In genomic region chr2:3303583-3304406, GRCh38 we compare ENCODE assay signal across 8 cellular contexts.
DNase-seq lines count a peak whose midpoint lies in the region; ATAC-seq lines count a peak whose summit lies in the region.

No MANE protein-coding gene starts in this region.

- DNase-seq in CD1c-positive myeloid dendritic cell (ENCODE audit: extremely low spot score): peak; percentile 72
- peak; percentile 84 for DNase-seq in NCI-H69 (lab: John Stamatoyannopoulos, UW)
- peak; percentile 93 for DNase-seq in activated CD8-positive, alpha-beta memory T cell treated with anti-CD3 and anti-CD28 coated beads for 24 hours
- DNase-seq in effector memory CD8-positive, alpha-beta T cell: peak; percentile 58 to 72 (median 61)
- DNase-seq in mesenchymal stem cell: peak; percentile 76
- peak; percentile 52 for DNase-seq in stimulated activated CD8-positive, alpha-beta memory T cell treated with anti-CD3 and anti-CD28 coated beads, Interleukin-15, amount 100 ng/mL, for 1 hour (ENCODE audit: low read depth)

- H3K4me3 ChIP-seq in mesenchymal stem cell (ENCODE audit: insufficient read depth in 1 of 2, low read depth in 1 of 2, low read length in 2 of 2): peak overlapping the region in 1 of 2 experiments; percentile 69

- no peak overlapping the region for H3K27ac ChIP-seq in mesenchymal stem cell (ENCODE audit: low read length, poor library complexity, severe bottlenecking)

- no peaks in the 10 kb centered on the region for H3K9me3 Mint-ChIP-seq in effector memory CD8-positive, alpha-beta T cell

- H3K18ac ChIP-seq in mesenchymal stem cell (ENCODE audit: low read depth in 1 of 2, low read length in 2 of 2): peak overlapping the region; percentile 90 to 92

- peak overlapping the region; percentile 48 for H2AFZ ChIP-seq in mesenchymal stem cell (ENCODE audit: low read depth, low read length)

- peak overlapping the region; percentile 2 for H3K4me2 ChIP-seq in mesenchymal stem cell (ENCODE audit: low read length, poor library complexity, severe bottlenecking)

- ATAC-seq in GM19452 (IDR thresholded peaks at IDR 0.05; ENCODE audit: unreplicated experiment) (peak; percentile 98), HG03558 (IDR thresholded peaks at IDR 0.05; ENCODE audit: extremely low read depth, unreplicated experiment) (peak; percentile 98)
- peak; percentile 97 for ATAC-seq in effector memory CD8-positive, alpha-beta T cell (replicated peaks)

- H2BK15ac ChIP-seq in mesenchymal stem cell (ENCODE audit: low read depth, poor library complexity, severe bottlenecking): no peak overlapping the region

- no peaks in the 10 kb centered on the region for H3K27me3 Mint-ChIP-seq in effector memory CD8-positive, alpha-beta T cell

- H3K36me3 Mint-ChIP-seq in effector memory CD8-positive, alpha-beta T cell (ENCODE audit: insufficient read depth): peaks cover 16% of the 10 kb centered on the region

- no peak overlapping the region for H3K23ac ChIP-seq in mesenchymal stem cell (ENCODE audit: low read length in 2 of 2)

- H2BK5ac ChIP-seq in mesenchymal stem cell (ENCODE audit: low read depth, low read length, poor library complexity, severe bottlenecking): no peak overlapping the region

- H3K4me1 ChIP-seq in mesenchymal stem cell (ENCODE audit: control insufficient read depth, insufficient read depth, low read depth, low read length): peaks cover 9% of the 10 kb centered on the region

- peaks cover 0 to 13% of the 10 kb centered on the region in 2 experiments for H3K36me3 ChIP-seq in mesenchymal stem cell (ENCODE audit: control insufficient read depth in 1 of 2, insufficient read depth in 2 of 2, low read depth in 1 of 2, low read length in 2 of 2)

- WGBS in mesenchymal stem cell: 45% methylated on average over 32 of the region's 34 CpGs

- H3K79me1 ChIP-seq in mesenchymal stem cell (replicated peaks; ENCODE audit: low read length, poor library complexity, severe bottlenecking): peaks cover 38% of the 10 kb centered on the region

- H3K14ac ChIP-seq in mesenchymal stem cell (ENCODE audit: low read length in 2 of 2): peak overlapping the region in 1 of 2 experiments; percentile 5

- H3K9ac ChIP-seq in mesenchymal stem cell (ENCODE audit: low read length): peak overlapping the region; percentile 83

- peaks cover 21 to 38% of the 10 kb centered on the region in 2 donors for H3K4me1 Mint-ChIP-seq in effector memory CD8-positive, alpha-beta T cell (ENCODE audit: low read depth in 2 of 2)

- no peak overlapping the region for H2AK5ac ChIP-seq in mesenchymal stem cell (ENCODE audit: low read length, severe bottlenecking)

- H4K91ac ChIP-seq in mesenchymal stem cell (ENCODE audit: low read length): no peak overlapping the region

- peak overlapping the region; percentile 84 to 89 for H3K27ac Mint-ChIP-seq in effector memory CD8-positive, alpha-beta T cell

- no peaks in the 10 kb centered on the region for H3K9me3 ChIP-seq in mesenchymal stem cell (ENCODE audit: control insufficient read depth, low read length)

- H3K4me3 Mint-ChIP-seq in effector memory CD8-positive, alpha-beta T cell: peak overlapping the region; percentile 51 to 59

- no peaks in the 10 kb centered on the region for H3K27me3 ChIP-seq in mesenchymal stem cell (ENCODE audit: control insufficient read depth in 1 of 2, insufficient read depth in 1 of 2, low read length in 2 of 2)

- peak overlapping the region in 1 of 2 experiments; percentile 0 for H2BK12ac ChIP-seq in mesenchymal stem cell (ENCODE audit: low read length in 2 of 2)

- peak overlapping the region; percentile 84 to 85 for H3K4ac ChIP-seq in mesenchymal stem cell (ENCODE audit: low read depth in 1 of 2, low read length in 2 of 2)

- H2BK120ac ChIP-seq in mesenchymal stem cell (ENCODE audit: low read depth, low read length): peak overlapping the region; percentile 65

- H4K8ac ChIP-seq in mesenchymal stem cell (ENCODE audit: low read length): peak overlapping the region; percentile 99
